ENCODE assay signal across 17 cellular contexts in genomic region chr16:3243882-3244281, GRCh38. TPM values are rescaled to one million over a fixed set of nuclear protein-coding genes. Genes with fewer than 3 reads are reported as not detected.
A peak's percentile ranks its signal among the peaks of the same experiment; 100 is the strongest.
DNase-seq lines count a peak whose midpoint lies in the region; ATAC-seq and TF ChIP-seq lines count a peak whose summit lies in the region.
"Had no signal": no experiment of that assay in that cellular context is flagged by ENCODE, and none has a peak within 500 bp of the region (broad histone marks: within the 10 kb centered on the region; RNA-seq: fewer than 3 reads in every experiment).

No MANE protein-coding gene starts in this region.

- TF ChIP-seq POLR2A in breast epithelium (IDR thresholded peaks at IDR 0.05): no peak

- H3K9me3 ChIP-seq in breast epithelium: no peaks in the 10 kb centered on the region

- H3K27ac ChIP-seq in breast epithelium (no peak overlapping the region), RWPE1 (no peak overlapping the region)

- BruUV-seq in MCF 10A (replicated peaks; lab: Mats Ljungman, UMichigan): no TSS peak

- no peaks in the 10 kb centered on the region for H3K36me3 ChIP-seq in breast epithelium

- H3K4me3 Mint-ChIP-seq in MCF 10A (ENCODE audit: unreplicated experiment) (no peak overlapping the region), endothelial cell (ENCODE audit: unreplicated experiment) (peak overlapping the region; percentile 18)
- H3K4me3 Mint-ChIP-seq in stimulated activated naive CD8-positive, alpha-beta T cell treated with anti-CD3 and anti-CD28 coated beads, Interleukin-15, amount 100 ng/mL, for 72 hours: no peak overlapping the region
- H3K4me3 Mint-ChIP-seq: B cell; CD4-positive, alpha-beta memory T cell had no signal

- H3K4me1 Mint-ChIP-seq in MCF 10A (ENCODE audit: insufficient read depth, unreplicated experiment): peaks cover 6% of the 10 kb centered on the region
- H3K4me1 Mint-ChIP-seq in endothelial cell (ENCODE audit: unreplicated experiment): no peaks in the 10 kb centered on the region
- H3K4me1 Mint-ChIP-seq in stimulated activated naive CD8-positive, alpha-beta T cell treated with anti-CD3 and anti-CD28 coated beads, Interleukin-15, amount 100 ng/mL, for 72 hours: peaks cover 15% of the 10 kb centered on the region
- H3K4me1 Mint-ChIP-seq: B cell; CD4-positive, alpha-beta memory T cell had no signal

- intact Hi-C loops in MCF 10A (cut with micrococcal nuclease) (no loop called here), breast epithelium (cut with DNase I; ENCODE audit: low total_unique reads) (no loop called here)

- H3K36me3 Mint-ChIP-seq in MCF 10A (ENCODE audit: insufficient read depth, unreplicated experiment) (no peaks in the 10 kb centered on the region), endothelial cell (ENCODE audit: low read depth, unreplicated experiment) (peaks cover 14% of the 10 kb centered on the region)
- H3K36me3 Mint-ChIP-seq: CD4-positive, alpha-beta memory T cell had no signal

- CTCF ChIA-PET in MCF 10A (lab: Yijun Ruan, JAX) (no interaction called here), RWPE1 (lab: Yijun Ruan, JAX) (no interaction called here)

- H3K4me3 ChIP-seq in breast epithelium: no peak overlapping the region

- POLR2A ChIA-PET in MCF 10A (lab: Yijun Ruan, JAX) (no interaction called here), RWPE1 (lab: Yijun Ruan, JAX; ENCODE audit: low non-redundant PET) (no interaction called here)

- TF ChIP-seq CTCF in MCF 10A (IDR thresholded peaks at IDR 0.05; ENCODE audit: unreplicated experiment) (no peak), breast epithelium (IDR thresholded peaks at IDR 0.05) (no peak), RWPE1 (conservative IDR thresholded peaks at IDR 0.05; ENCODE audit: low read depth) (no peak), endothelial cell (IDR thresholded peaks at IDR 0.05; ENCODE audit: unreplicated experiment) (no peak)

- H3K27me3 Mint-ChIP-seq in MCF 10A (ENCODE audit: insufficient read depth, unreplicated experiment) (no peaks in the 10 kb centered on the region), endothelial cell (ENCODE audit: unreplicated experiment) (peaks cover 8% of the 10 kb centered on the region)
- H3K27me3 Mint-ChIP-seq in stimulated activated naive CD8-positive, alpha-beta T cell treated with anti-CD3 and anti-CD28 coated beads, Interleukin-15, amount 100 ng/mL, for 72 hours: peaks cover 12% of the 10 kb centered on the region

- peak; percentile 46 for ATAC-seq in stimulated activated naive CD8-positive, alpha-beta T cell treated with anti-CD3 and anti-CD28 coated beads, Interleukin-15, amount 100 ng/mL, for 72 hours
- no peak for ATAC-seq in GM18873 (IDR thresholded peaks at IDR 0.05; ENCODE audit: low FRiP score, unreplicated experiment)
- ATAC-seq: HCT116 had no signal

- H3K27ac Mint-ChIP-seq in MCF 10A (ENCODE audit: low read depth, unreplicated experiment) (no peak overlapping the region), endothelial cell (ENCODE audit: unreplicated experiment) (no peak overlapping the region)
- peak overlapping the region in 1 of 2 donors; percentile 36 for H3K27ac Mint-ChIP-seq in stimulated activated naive CD8-positive, alpha-beta T cell treated with anti-CD3 and anti-CD28 coated beads, Interleukin-15, amount 100 ng/mL, for 72 hours
- H3K27ac Mint-ChIP-seq: B cell had no signal

- peaks cover 0 to 7% of the 10 kb centered on the region in 2 donors for H3K27me3 ChIP-seq in breast epithelium

- peaks cover 5% of the 10 kb centered on the region for H3K9me3 Mint-ChIP-seq in MCF 10A (ENCODE audit: unreplicated experiment)
- peaks cover 21% of the 10 kb centered on the region for H3K9me3 Mint-ChIP-seq in endothelial cell (ENCODE audit: unreplicated experiment)
- H3K9me3 Mint-ChIP-seq in stimulated activated naive CD8-positive, alpha-beta T cell treated with anti-CD3 and anti-CD28 coated beads, Interleukin-15, amount 100 ng/mL, for 72 hours: no peaks in the 10 kb centered on the region

- DNase-seq in MCF 10A (ENCODE audit: unreplicated experiment) (peak; percentile 59), breast epithelium (ENCODE audit: low spot score in 2 of 2) (no peak), RWPE1 (ENCODE audit: low spot score) (peak; percentile 50), endothelial cell (ENCODE audit: low spot score) (no peak), T-helper 9 cell (no peak)
- no peak for DNase-seq in stimulated activated naive CD8-positive, alpha-beta T cell treated with anti-CD3 and anti-CD28 coated beads, Interleukin-15, amount 100 ng/mL, for 72 hours
- DNase-seq: CD4-positive, alpha-beta memory T cell; DMS79; GDM1; NCI-H1092 treated with DMSO at 0.1 percent for 48 hours; NCI-H1694; NCI-H2107; NCI-H345; NCI-H526 treated with DMSO at 0.1 percent for 48 hours had no signal

- H3K4me1 ChIP-seq in breast epithelium: no peaks in the 10 kb centered on the region

RNA-seq across cellular contexts. Expression of gene ZNF200, which starts 8.9 kb away (rescaled TPM):
- total RNA-seq in MCF 10A (2022) (6.6 and 8.8 TPM in 2 replicates), breast epithelium (10 to 100 TPM in 1 of 3 donors, 1 to 10 TPM in 2; 3.5 to 11.1 (median 9.2) TPM), endothelial cell (ENCODE audit: unreplicated experiment) (13.4 TPM)

RNA-seq across cellular contexts. Expression of gene MEFV, which starts 12.6 kb away (rescaled TPM):
- total RNA-seq in MCF 10A (2022) (0.49 and 0.72 TPM in 2 replicates), breast epithelium (1 to 10 TPM in 2 of 3 donors, under 1 TPM in 1; 0.66 to 5.6 (median 1.8) TPM), endothelial cell (ENCODE audit: unreplicated experiment) (not detected)

RNA-seq across cellular contexts. Expression of gene ZNF263, which starts 39.4 kb away (rescaled TPM):
- 28.3 and 30.9 TPM in 2 replicates for total RNA-seq in MCF 10A (2022)
- total RNA-seq in breast epithelium: 10 to 100 TPM; 38.2 to 55.8 (median 47.9) TPM
- 43.7 TPM for total RNA-seq in endothelial cell (ENCODE audit: unreplicated experiment)

RNA-seq across cellular contexts. Expression of gene OR1F1, which starts 55.9 kb away (rescaled TPM):
- not detected in 2 replicates for total RNA-seq in MCF 10A (2022)
- total RNA-seq in breast epithelium: not detected
- not detected for total RNA-seq in endothelial cell (ENCODE audit: unreplicated experiment)
- total RNA-seq: B cell had no signal

Comparison
In these comparisons a context has a peak if more than half of its experiments do, and no peak if none do; other contexts are left out.
1. DNase-seq: peak in MCF 10A (single experiment) and RWPE1 (single experiment); none in breast epithelium (0 of 2), endothelial cell (single experiment), stimulated activated naive CD8-positive, alpha-beta T cell treated with anti-CD3 and anti-CD28 coated beads, Interleukin-15, amount 100 ng/mL, for 72 hours (0 of 2) and T-helper 9 cell (single experiment).